In genomic region chr21:15439726-15440125, GRCh38 we compare ENCODE assay signal across 1 cellular context.
TF ChIP-seq lines count a peak whose summit lies in the region.

No MANE protein-coding gene starts in this region.

TF ChIP-seq in HepG2, 621 proteins besides CTCF, POLR2A, EP300 and RAD21 (continued from another document):
- TF ChIP-seq HIC2 (CRISPR knock-in tag; IDR thresholded peaks at IDR 0.05; ENCODE audit: low read depth) (no peak), CEBPZ (IDR thresholded peaks at IDR 0.05; ENCODE audit: low read length) (no peak), NFE2L2 (IDR thresholded peaks at IDR 0.05; ENCODE audit: low read length) (no peak)
